ENCODE assay signal across 18 cellular contexts in genomic region chr10:11234857-11235640, GRCh38.
A peak's percentile ranks its signal among the peaks of the same experiment; 100 is the strongest.
DNase-seq lines count a peak whose midpoint lies in the region; ATAC-seq lines count a peak whose summit lies in the region.
"Had no signal": no experiment of that assay in that cellular context is flagged by ENCODE, and none has a peak within 500 bp of the region (broad histone marks: within the 10 kb centered on the region; RNA-seq: fewer than 3 reads in every experiment).

No MANE protein-coding gene starts in this region.

- H3K27ac Mint-ChIP-seq in activated CD4-positive, alpha-beta T cell treated with anti-CD3 and anti-CD28 coated beads, Interleukin-2, amount 10 ng/mL, durations not matched to agents 24 days and 14 days: peak overlapping the region; percentile 96
- peak overlapping the region; percentile 98 for H3K27ac Mint-ChIP-seq in T-helper 17 cell
- H3K27ac Mint-ChIP-seq in stimulated activated effector memory CD8-positive, alpha-beta T cell treated with anti-CD3 and anti-CD28 coated beads, Interleukin-12 subunit alpha, Interleukin-12 subunit beta, amount 100 ng/mL, for 72 hours: peak overlapping the region; percentile 97
- H3K27ac Mint-ChIP-seq: H9 had no signal

- no peak overlapping the region for H3K4me3 ChIP-seq in effector memory CD4-positive, alpha-beta T cell (ENCODE audit: insufficient read depth, low read depth, low read length, poor library complexity, severe bottlenecking)
- no peak overlapping the region for H3K4me3 ChIP-seq in H7 (ENCODE audit: insufficient read depth, low read depth, low read length)
- H3K4me3 ChIP-seq: SJCRH30 had no signal

- peak overlapping the region; percentile 49 for H3K27ac ChIP-seq in effector memory CD4-positive, alpha-beta T cell (ENCODE audit: insufficient read depth, low read length, poor library complexity, severe bottlenecking)
- H3K27ac ChIP-seq: foreskin keratinocyte, neutrophil, SJCRH30 had no signal

- H3K36me3 ChIP-seq in effector memory CD4-positive, alpha-beta T cell (ENCODE audit: control insufficient read depth, insufficient read depth, low read length): peaks cover 23% of the 10 kb centered on the region
- H3K36me3 ChIP-seq in H7 (replicated peaks; ENCODE audit: control insufficient read depth, insufficient read depth, low read length): no peaks in the 10 kb centered on the region

- H3K4me1 Mint-ChIP-seq in activated CD4-positive, alpha-beta T cell treated with anti-CD3 and anti-CD28 coated beads, Interleukin-2, amount 10 ng/mL, durations not matched to agents 24 days and 14 days: peaks cover 77% of the 10 kb centered on the region
- peaks cover 80% of the 10 kb centered on the region for H3K4me1 Mint-ChIP-seq in T-helper 17 cell
- peaks cover 97% of the 10 kb centered on the region for H3K4me1 Mint-ChIP-seq in stimulated activated effector memory CD8-positive, alpha-beta T cell treated with anti-CD3 and anti-CD28 coated beads, Interleukin-12 subunit alpha, Interleukin-12 subunit beta, amount 100 ng/mL, for 72 hours

- no peak for DNase-seq in activated CD4-positive, alpha-beta T cell treated with anti-CD3 and anti-CD28 coated beads, Interleukin-2, amount 10 ng/mL, durations not matched to agents 24 days and 14 days
- DNase-seq in activated CD4-positive, alpha-beta T cell treated with anti-CD3 and anti-CD28 coated beads for 4 hours: no peak
- DNase-seq in T-helper 17 cell (no peak), LoVo (ENCODE audit: low spot score) (no peak), H7 (no peak)
- no peak for DNase-seq in effector memory CD4-positive, alpha-beta T cell
- no peak for DNase-seq in stimulated activated effector memory CD8-positive, alpha-beta T cell treated with anti-CD3 and anti-CD28 coated beads, Interleukin-12 subunit alpha, Interleukin-12 subunit beta, amount 100 ng/mL, for 72 hours (ENCODE audit: low spot score in 2 of 2)
- DNase-seq: effector CD8-positive, alpha-beta T cell; foreskin keratinocyte; H9; IMR-90; NCI-H1105 treated with DMSO at 0.1 percent for 48 hours; NCI-H345; SJCRH30; stimulated activated naive CD4-positive, alpha-beta T cell had no signal

- ATAC-seq in T-helper 17 cell (no peak), GM21528 (IDR thresholded peaks at IDR 0.05; ENCODE audit: low FRiP score, unreplicated experiment) (no peak)
- ATAC-seq in stimulated activated effector memory CD8-positive, alpha-beta T cell treated with anti-CD3 and anti-CD28 coated beads, Interleukin-12 subunit alpha, Interleukin-12 subunit beta, amount 100 ng/mL, for 72 hours: peak; percentile 37
- ATAC-seq: foreskin keratinocyte, sciatic nerve had no signal

- intact Hi-C loops in activated CD4-positive, alpha-beta T cell treated with anti-CD3 and anti-CD28 coated beads, Interleukin-2, amount 10 ng/mL, durations not matched to agents 24 days and 14 days (cut with micrococcal nuclease): loop anchor here (1.0 kb wide), 5 partner anchors 17 to 71 kb away; no protein-coding TSS in a partner anchor

- peaks cover 60% of the 10 kb centered on the region for H3K4me1 ChIP-seq in effector memory CD4-positive, alpha-beta T cell (ENCODE audit: control insufficient read depth, insufficient read depth, low read length, poor library complexity, severe bottlenecking)
- H3K4me1 ChIP-seq: foreskin keratinocyte, SJCRH30 had no signal

- peaks cover 4% of the 10 kb centered on the region for H3K9me3 Mint-ChIP-seq in activated CD4-positive, alpha-beta T cell treated with anti-CD3 and anti-CD28 coated beads, Interleukin-2, amount 10 ng/mL, durations not matched to agents 24 days and 14 days
- no peaks in the 10 kb centered on the region for H3K9me3 Mint-ChIP-seq in stimulated activated effector memory CD8-positive, alpha-beta T cell treated with anti-CD3 and anti-CD28 coated beads, Interleukin-12 subunit alpha, Interleukin-12 subunit beta, amount 100 ng/mL, for 72 hours
- H3K9me3 Mint-ChIP-seq: H9 had no signal

- peak overlapping the region; percentile 78 for H3K4me3 Mint-ChIP-seq in activated CD4-positive, alpha-beta T cell treated with anti-CD3 and anti-CD28 coated beads, Interleukin-2, amount 10 ng/mL, durations not matched to agents 24 days and 14 days
- peak overlapping the region; percentile 84 for H3K4me3 Mint-ChIP-seq in T-helper 17 cell
- peak overlapping the region; percentile 69 for H3K4me3 Mint-ChIP-seq in stimulated activated effector memory CD8-positive, alpha-beta T cell treated with anti-CD3 and anti-CD28 coated beads, Interleukin-12 subunit alpha, Interleukin-12 subunit beta, amount 100 ng/mL, for 72 hours
- H3K4me3 Mint-ChIP-seq: H9 had no signal

- peaks cover 60% of the 10 kb centered on the region for H3K36me3 Mint-ChIP-seq in activated CD4-positive, alpha-beta T cell treated with anti-CD3 and anti-CD28 coated beads, Interleukin-2, amount 10 ng/mL, durations not matched to agents 24 days and 14 days (ENCODE audit: low read depth)
- H3K36me3 Mint-ChIP-seq in T-helper 17 cell (ENCODE audit: low read depth): peaks cover 14% of the 10 kb centered on the region
- H3K36me3 Mint-ChIP-seq in stimulated activated effector memory CD8-positive, alpha-beta T cell treated with anti-CD3 and anti-CD28 coated beads, Interleukin-12 subunit alpha, Interleukin-12 subunit beta, amount 100 ng/mL, for 72 hours: no peaks in the 10 kb centered on the region

- no peaks in the 10 kb centered on the region for H3K27me3 Mint-ChIP-seq in activated CD4-positive, alpha-beta T cell treated with anti-CD3 and anti-CD28 coated beads, Interleukin-2, amount 10 ng/mL, durations not matched to agents 24 days and 14 days
- no peaks in the 10 kb centered on the region for H3K27me3 Mint-ChIP-seq in T-helper 17 cell

- no peaks in the 10 kb centered on the region for H3K27me3 ChIP-seq in effector memory CD4-positive, alpha-beta T cell (replicated peaks; ENCODE audit: control insufficient read depth, insufficient read depth, low read length, poor library complexity, severe bottlenecking)
- H3K27me3 ChIP-seq in H7 (ENCODE audit: control insufficient read depth, insufficient read depth, low read length): no peaks in the 10 kb centered on the region
- H3K27me3 ChIP-seq: foreskin keratinocyte, neutrophil, SJCRH30 had no signal

- no peaks in the 10 kb centered on the region for H3K9me3 ChIP-seq in T-helper 17 cell (ENCODE audit: control insufficient read depth, low read length, poor library complexity, severe bottlenecking)
- H3K9me3 ChIP-seq in effector memory CD4-positive, alpha-beta T cell (ENCODE audit: control insufficient read depth, low read length): no peaks in the 10 kb centered on the region
- H3K9me3 ChIP-seq: neutrophil, SJCRH30 had no signal
